21 cellular contexts compared by ENCODE assay signal in genomic region chr4:176782191-176782590, GRCh38. TPM values are rescaled to one million over a fixed set of nuclear protein-coding genes. Genes with fewer than 3 reads are reported as not detected.
DNase-seq lines count a peak whose midpoint lies in the region; ATAC-seq, FAIRE-seq and TF ChIP-seq lines count a peak whose summit lies in the region.
"Had no signal": no experiment of that assay in that cellular context is flagged by ENCODE, and none has a peak within 500 bp of the region (broad histone marks: within the 10 kb centered on the region; RNA-seq: fewer than 3 reads in every experiment).

No MANE protein-coding gene starts in this region.

- TF ChIP-seq CTCF in heart right ventricle (IDR thresholded peaks at IDR 0.05) (no peak), astrocyte (IDR thresholded peaks at IDR 0.05; ENCODE audit: insufficient read depth, low read depth, low read length) (no peak)

- FAIRE-seq in astrocyte (lab: Jason Lieb, UNC), result no peak
- FAIRE-seq: A204.1, urothelium cell line had no signal

- H3K9ac ChIP-seq in astrocyte (ENCODE audit: low read length), result peak overlapping the region; percentile 47
- H3K9ac ChIP-seq in mesenchymal stem cell (ENCODE audit: low read length), result peak overlapping the region; percentile 77

- DNase-seq in heart right ventricle (no peak), cardiac septum (ENCODE audit: low spot score) (no peak), astrocyte (ENCODE audit: low read depth) (no peak), mesenchymal stem cell (no peak), NCI-H1092 treated with DMSO at 0.1 percent for 48 hours (lab: John Stamatoyannopoulos, UW) (no peak)
- DNase-seq in activated CD4-positive, alpha-beta T cell treated with anti-CD3 and anti-CD28 coated beads for 4 hours, result no peak
- no peak for DNase-seq in activated CD4-positive, alpha-beta T cell treated with anti-CD3 and anti-CD28 coated beads, Interleukin-2, amount 50 U/mL, for 4 hours
- DNase-seq: activated CD4-positive, alpha-beta memory T cell treated with anti-CD3 and anti-CD28 coated beads, Interleukin-2, amount 10 ng/mL, durations not matched to agents 7 days and 5 days; activated T-cell treated with anti-CD3 and anti-CD28 coated beads for 4 hours; amniotic stem cell; kidney glomerular epithelial cell; NCI-H1436; small intestine; stimulated activated naive CD4-positive, alpha-beta T cell; T-helper 2 cell had no signal

- H3K4me1 Mint-ChIP-seq in astrocyte (ENCODE audit: low read depth, unreplicated experiment), result peaks cover 33% of the 10 kb centered on the region
- H3K4me1 Mint-ChIP-seq: activated CD4-positive, alpha-beta memory T cell treated with anti-CD3 and anti-CD28 coated beads, Interleukin-2, amount 10 ng/mL, durations not matched to agents 7 days and 5 days had no signal

- peaks cover 100% of the 10 kb centered on the region for H3K79me2 ChIP-seq in astrocyte (ENCODE audit: insufficient read depth, low read length)

- H3K79me1 ChIP-seq in mesenchymal stem cell (replicated peaks; ENCODE audit: low read length, poor library complexity, severe bottlenecking), result peaks cover 9% of the 10 kb centered on the region

- no peak overlapping the region for H3K4ac ChIP-seq in mesenchymal stem cell (ENCODE audit: low read depth in 1 of 2, low read length in 2 of 2)

- H3K27me3 Mint-ChIP-seq in astrocyte (ENCODE audit: low read depth, unreplicated experiment), result no peaks in the 10 kb centered on the region
- H3K27me3 Mint-ChIP-seq: activated CD4-positive, alpha-beta memory T cell treated with anti-CD3 and anti-CD28 coated beads, Interleukin-2, amount 10 ng/mL, durations not matched to agents 7 days and 5 days had no signal

- no peak overlapping the region for H2BK5ac ChIP-seq in mesenchymal stem cell (ENCODE audit: low read depth, low read length, poor library complexity, severe bottlenecking)

- WGBS in heart right ventricle, 2 donors, result 72 to 76% methylated on average over 5 of the region's 5 CpGs
- whole genome bisulfite sequencing in mesenchymal stem cell, result 97% methylated on average over 2 of the region's 5 CpGs
- 81% methylated on average over 5 of the region's 5 CpGs for WGBS in urinary bladder

- H3K4me3 Mint-ChIP-seq in astrocyte (ENCODE audit: unreplicated experiment), result no peak overlapping the region
- H3K4me3 Mint-ChIP-seq: activated CD4-positive, alpha-beta memory T cell treated with anti-CD3 and anti-CD28 coated beads, Interleukin-2, amount 10 ng/mL, durations not matched to agents 7 days and 5 days; nephron had no signal

- H4K8ac ChIP-seq in mesenchymal stem cell (ENCODE audit: low read length), result no peak overlapping the region

- H3K36me3 ChIP-seq in heart right ventricle (no peaks in the 10 kb centered on the region), astrocyte (ENCODE audit: insufficient read depth, low read length) (no peaks in the 10 kb centered on the region), mesenchymal stem cell (ENCODE audit: control insufficient read depth in 1 of 2, insufficient read depth in 2 of 2, low read depth in 1 of 2, low read length in 2 of 2) (no peaks in the 10 kb centered on the region), urinary bladder (ENCODE audit: insufficient read depth) (no peaks in the 10 kb centered on the region)
- H3K36me3 ChIP-seq: SJCRH30 had no signal

- no peak overlapping the region for H2BK12ac ChIP-seq in mesenchymal stem cell (ENCODE audit: low read length in 2 of 2)

- H2AFZ ChIP-seq in astrocyte (ENCODE audit: low read depth, low read length), result no peak overlapping the region
- no peak overlapping the region for H2AFZ ChIP-seq in mesenchymal stem cell (ENCODE audit: low read depth, low read length)

- no peak overlapping the region for H3K18ac ChIP-seq in mesenchymal stem cell (ENCODE audit: low read depth in 1 of 2, low read length in 2 of 2)

- peak in 1 of 8 donors; percentile 56 for ATAC-seq in heart right ventricle

- intact Hi-C loops in heart right ventricle (cut with DNase I), result loop anchor here in 2 of 10 donors (10.0 kb wide), 1 partner anchor 57 kb away; no protein-coding TSS in a partner anchor
- intact Hi-C loops in cardiac septum (cut with DNase I), result loop anchor here (5.0 kb wide), 1 partner anchor 65 kb away; no protein-coding TSS in a partner anchor

- H4K91ac ChIP-seq in mesenchymal stem cell (ENCODE audit: low read length), result no peak overlapping the region

- peak overlapping the region in 4 of 10 donors; percentile 8 to 24 (median 16) for H3K4me3 ChIP-seq in heart right ventricle
- no peak overlapping the region for H3K4me3 ChIP-seq in astrocyte (ENCODE audit: insufficient read depth, low read depth, low read length)
- no peak overlapping the region for H3K4me3 ChIP-seq in mesenchymal stem cell (ENCODE audit: insufficient read depth in 1 of 2, low read depth in 1 of 2, low read length in 2 of 2)
- H3K4me3 ChIP-seq in urinary bladder (ENCODE audit: low read depth, low read length), result no peak overlapping the region
- H3K4me3 ChIP-seq: SJCRH30 had no signal

- H3K9me3 ChIP-seq in heart right ventricle (no peaks in the 10 kb centered on the region), astrocyte (ENCODE audit: insufficient read depth, low read depth, low read length) (no peaks in the 10 kb centered on the region), mesenchymal stem cell (ENCODE audit: control insufficient read depth, low read length) (no peaks in the 10 kb centered on the region)
- H3K9me3 ChIP-seq: SJCRH30 had no signal

- no peak overlapping the region for H2AK5ac ChIP-seq in mesenchymal stem cell (ENCODE audit: low read length, severe bottlenecking)

- H3K27ac ChIP-seq in heart right ventricle (peak overlapping the region in 8 of 10 donors; percentile 27 to 73 (median 43)), astrocyte (ENCODE audit: low read depth, low read length) (peak overlapping the region; percentile 22), mesenchymal stem cell (ENCODE audit: low read length, poor library complexity, severe bottlenecking) (no peak overlapping the region), urinary bladder (ENCODE audit: low read depth) (peak overlapping the region; percentile 45)
- H3K27ac ChIP-seq: HL-60, SJCRH30 had no signal

- no peak overlapping the region for H2BK15ac ChIP-seq in mesenchymal stem cell (ENCODE audit: low read depth, poor library complexity, severe bottlenecking)

- H2BK120ac ChIP-seq in mesenchymal stem cell (ENCODE audit: low read depth, low read length), result peak overlapping the region; percentile 21

- no peak overlapping the region for H3K23ac ChIP-seq in mesenchymal stem cell (ENCODE audit: low read length in 2 of 2)

- H3K27me3 ChIP-seq in heart right ventricle, result no peaks in the 10 kb centered on the region
- H3K27me3 ChIP-seq in astrocyte (ENCODE audit: insufficient read depth, low read length), result no peaks in the 10 kb centered on the region
- no peaks in the 10 kb centered on the region for H3K27me3 ChIP-seq in mesenchymal stem cell (ENCODE audit: control insufficient read depth in 1 of 2, insufficient read depth in 1 of 2, low read length in 2 of 2)
- H3K27me3 ChIP-seq: SJCRH30 had no signal

- H4K20me1 ChIP-seq in astrocyte (ENCODE audit: insufficient read depth, low read length), result peaks cover 12% of the 10 kb centered on the region

- H3K4me1 ChIP-seq in heart right ventricle, result peaks cover 0 to 26% (median 6%) of the 10 kb centered on the region in 9 donors
- peaks cover 34% of the 10 kb centered on the region for H3K4me1 ChIP-seq in astrocyte (ENCODE audit: insufficient read depth, low read length)
- peaks cover 6% of the 10 kb centered on the region for H3K4me1 ChIP-seq in mesenchymal stem cell (ENCODE audit: control insufficient read depth, insufficient read depth, low read depth, low read length)
- no peaks in the 10 kb centered on the region for H3K4me1 ChIP-seq in urinary bladder (ENCODE audit: insufficient read depth)

- no peak overlapping the region for H3K27ac Mint-ChIP-seq in astrocyte (ENCODE audit: unreplicated experiment)
- H3K27ac Mint-ChIP-seq: activated CD4-positive, alpha-beta memory T cell treated with anti-CD3 and anti-CD28 coated beads, Interleukin-2, amount 10 ng/mL, durations not matched to agents 7 days and 5 days had no signal

- H3K14ac ChIP-seq in mesenchymal stem cell (ENCODE audit: low read length in 2 of 2), result no peak overlapping the region

- H3K9me3 Mint-ChIP-seq in astrocyte (ENCODE audit: unreplicated experiment), result no peaks in the 10 kb centered on the region
- H3K9me3 Mint-ChIP-seq: activated CD4-positive, alpha-beta memory T cell treated with anti-CD3 and anti-CD28 coated beads, Interleukin-2, amount 10 ng/mL, durations not matched to agents 7 days and 5 days; nephron had no signal

- H3K4me2 ChIP-seq in astrocyte (ENCODE audit: low read length), result no peak overlapping the region
- H3K4me2 ChIP-seq in mesenchymal stem cell (ENCODE audit: low read length, poor library complexity, severe bottlenecking), result no peak overlapping the region

- no peaks in the 10 kb centered on the region for H3K36me3 Mint-ChIP-seq in astrocyte (ENCODE audit: low read depth, unreplicated experiment)

RNA-seq across cellular contexts. Expression of gene VEGFC, which starts 10.5 kb away (rescaled TPM):
- total RNA-seq in heart right ventricle, result 10 to 100 TPM in 3 of 10 donors, 1 to 10 TPM in 7; 5.4 to 14.4 (median 9.1) TPM
- 1 to 10 TPM; 5.4 to 8.5 TPM for polyA plus RNA-seq in heart right ventricle
- 15.0 TPM for total RNA-seq in cardiac septum
- 20.3 and 24.2 TPM in 2 replicates for total RNA-seq in astrocyte
- polyA plus RNA-seq in mesenchymal stem cell (2013, experiment 1 of 2), result 18.0 TPM
- polyA plus RNA-seq in mesenchymal stem cell (2013, experiment 2 of 2), result 17.4 TPM
- total RNA-seq in urinary bladder, result 15.4 TPM
- polyA plus RNA-seq in urinary bladder, result 9.7 TPM
- total RNA-seq: activated CD4-positive, alpha-beta memory T cell treated with anti-CD3 and anti-CD28 coated beads, Interleukin-2, amount 10 ng/mL, durations not matched to agents 7 days and 5 days had no signal
